In genomic region chr5:74957029-74957781, GRCh38 we compare ENCODE assay signal across 21 cellular contexts.
A peak's percentile ranks its signal among the peaks of the same experiment; 100 is the strongest.
DNase-seq lines count a peak whose midpoint lies in the region; ATAC-seq, FAIRE-seq and TF ChIP-seq lines count a peak whose summit lies in the region.
"Had no signal": no experiment of that assay in that cellular context is flagged by ENCODE, and none has a peak within 500 bp of the region (broad histone marks: within the 10 kb centered on the region; RNA-seq: fewer than 3 reads in every experiment).

No MANE protein-coding gene starts in this region.

- no peaks in the 10 kb centered on the region for H3K79me1 ChIP-seq in mesendoderm (ENCODE audit: low read length)

- H2BK5ac ChIP-seq in mesendoderm (ENCODE audit: low read length), result no peak overlapping the region

- in situ Hi-C loops in GM13976 (cut with MboI; ENCODE audit: low sequenced_read_pairs, unreplicated experiment), result no loop called here

- H3K4me3 ChIP-seq in HUES48 (ENCODE audit: low read depth, low read length), result no peak overlapping the region
- H3K4me3 ChIP-seq in mesendoderm (ENCODE audit: low read length), result no peak overlapping the region
- no peak overlapping the region for H3K4me3 ChIP-seq in small intestine (ENCODE audit: low read depth in 1 of 2, low read length in 2 of 2)
- H3K4me3 ChIP-seq in heart right ventricle, result no peak overlapping the region
- H3K4me3 ChIP-seq: A549, GM23248, SJCRH30 had no signal

- FAIRE-seq in small intestine (lab: Jason Lieb, UNC), result no peak
- FAIRE-seq: A549 had no signal

- no peak overlapping the region for H3K4me2 ChIP-seq in mesendoderm (ENCODE audit: low read length)
- H3K4me2 ChIP-seq: A549 had no signal

- no peaks in the 10 kb centered on the region for H3K9me3 ChIP-seq in HUES48 (ENCODE audit: control insufficient read depth, insufficient read depth, low read length)
- no peaks in the 10 kb centered on the region for H3K9me3 ChIP-seq in small intestine (ENCODE audit: control insufficient read depth, low read depth)
- H3K9me3 ChIP-seq in heart right ventricle, result peaks cover 0 to 5% (median 0%) of the 10 kb centered on the region in 11 donors
- H3K9me3 ChIP-seq: A549, BE2C, SJCRH30 had no signal

- H3K79me2 ChIP-seq in mesendoderm (ENCODE audit: control insufficient read depth, insufficient read depth, low read length), result no peaks in the 10 kb centered on the region

- ATAC-seq in heart right ventricle, result no peak
- ATAC-seq: A549 had no signal

- H3K4me1 ChIP-seq in HUES48 (ENCODE audit: control insufficient read depth, insufficient read depth, low read length) (no peaks in the 10 kb centered on the region), mesendoderm (ENCODE audit: control insufficient read depth, low read depth, low read length) (no peaks in the 10 kb centered on the region), small intestine (ENCODE audit: control insufficient read depth in 2 of 2, insufficient read depth in 1 of 2, low read depth in 1 of 2, low read length in 1 of 2) (peaks cover 0 to 11% of the 10 kb centered on the region in 2 donors), heart right ventricle (no peaks in the 10 kb centered on the region)
- H3K4me1 ChIP-seq: BE2C, SJCRH30 had no signal

- H3K27ac ChIP-seq in HUES48 (ENCODE audit: low read depth, low read length) (peak overlapping the region; percentile 11), epithelial cell of prostate (peak overlapping the region; percentile 77), mesendoderm (ENCODE audit: low read depth, low read length) (no peak overlapping the region), small intestine (ENCODE audit: low read depth in 1 of 2, low read length in 1 of 2) (peak overlapping the region; percentile 12 to 15), heart right ventricle (no peak overlapping the region)
- H3K27ac ChIP-seq: A549, GM23248, HL-60, SJCRH30 had no signal

- no CpG with 5 or more reads among the region's 5 CpGs for WGBS in mesendoderm (ENCODE audit: extremely low coverage, insufficient coverage, low lambda C conversion rate)
- 33 to 72% (median 52%) methylated on average over 5 of the region's 5 CpGs for WGBS in small intestine, 3 donors
- WGBS in heart right ventricle, 2 donors, result 88 to 92% methylated on average over 5 of the region's 5 CpGs

- H2AK5ac ChIP-seq in mesendoderm (ENCODE audit: low read length), result no peak overlapping the region

- H4K8ac ChIP-seq in mesendoderm (ENCODE audit: low read depth, low read length), result no peak overlapping the region

- no peaks in the 10 kb centered on the region for H3K36me3 ChIP-seq in HUES48 (ENCODE audit: control insufficient read depth, insufficient read depth, low read length)
- no peaks in the 10 kb centered on the region for H3K36me3 ChIP-seq in mesendoderm (ENCODE audit: control insufficient read depth, insufficient read depth, low read length)
- no peaks in the 10 kb centered on the region for H3K36me3 ChIP-seq in small intestine (ENCODE audit: control insufficient read depth in 2 of 2, insufficient read depth in 2 of 2, low read length in 2 of 2)
- no peaks in the 10 kb centered on the region for H3K36me3 ChIP-seq in heart right ventricle
- H3K36me3 ChIP-seq: BE2C, SJCRH30 had no signal

- no peak overlapping the region for H2BK120ac ChIP-seq in mesendoderm (ENCODE audit: low read depth, low read length)

- H3K23ac ChIP-seq in mesendoderm (ENCODE audit: low read length), result no peak overlapping the region

- no peak overlapping the region for H3K4ac ChIP-seq in mesendoderm (ENCODE audit: low read depth, low read length)

- no peak for TF ChIP-seq CTCF in GM13976 (IDR thresholded peaks at IDR 0.05; ENCODE audit: borderline replicate concordance, control extremely low read depth, extremely low read depth, insufficient read depth, missing control alignments)
- TF ChIP-seq CTCF in heart right ventricle (IDR thresholded peaks at IDR 0.05), result no peak

- H3K18ac ChIP-seq in mesendoderm (ENCODE audit: low read length), result peak overlapping the region; percentile 86

- intact Hi-C loops in heart right ventricle (cut with DNase I), result no loop called here

- no peak overlapping the region for H4K5ac ChIP-seq in mesendoderm (ENCODE audit: low read length)

- H3K56ac ChIP-seq in mesendoderm (ENCODE audit: low read length), result no peak overlapping the region

- no peaks in the 10 kb centered on the region for H3K27me3 ChIP-seq in HUES48 (ENCODE audit: control insufficient read depth, insufficient read depth, low read length)
- H3K27me3 ChIP-seq in mesendoderm (ENCODE audit: insufficient read depth, low read length, poor library complexity), result no peaks in the 10 kb centered on the region
- H3K27me3 ChIP-seq in small intestine (ENCODE audit: control insufficient read depth in 2 of 2, insufficient read depth in 2 of 2, low read length in 2 of 2), result no peaks in the 10 kb centered on the region
- H3K27me3 ChIP-seq in heart right ventricle, result peaks cover 0 to 6% (median 0%) of the 10 kb centered on the region in 7 donors
- H3K27me3 ChIP-seq: SJCRH30 had no signal

- no peak overlapping the region for H2BK15ac ChIP-seq in mesendoderm (replicated peaks; ENCODE audit: low read depth)

- no peak for DNase-seq in epithelial cell of prostate (ENCODE audit: low read depth, low spot score)
- no peak for DNase-seq in mesendoderm
- DNase-seq in small intestine, result peak; percentile 77
- no peak for DNase-seq in GM13976 (ENCODE audit: low spot score)
- no peak for DNase-seq in NCI-H128 (lab: John Stamatoyannopoulos, UW; ENCODE audit: unreplicated experiment)
- no peak for DNase-seq in heart right ventricle
- DNase-seq in OCI-M1 (lab: John Stamatoyannopoulos, UW), result no peak
- DNase-seq: BE2C, DMS 273 treated with DMSO at 0.1 percent for 48 hours, DMS79 treated with DMSO at 0.1 percent for 48 hours, GM23248, H9, MV-4-11, NCI-H1417, NCI-H1694 treated with DMSO at 0.1 percent for 48 hours, NCI-H446, NCI-H526, SJCRH30 had no signal

- no peak overlapping the region for H3K9ac ChIP-seq in HUES48 (ENCODE audit: low read depth, low read length)
- no peak overlapping the region for H3K9ac ChIP-seq in mesendoderm (ENCODE audit: low read length)
- H3K9ac ChIP-seq: GM23248 had no signal

Comparison
In these comparisons a context has a peak if more than half of its experiments do, and no peak if none do; other contexts are left out.
1. H3K27ac ChIP-seq: peak in HUES48 (single experiment), epithelial cell of prostate (single experiment) and small intestine (2 of 2); none in mesendoderm (single experiment) and heart right ventricle (0 of 10).